11 cellular contexts compared by ENCODE assay signal in genomic region chr12:5433081-5433839, GRCh38. TPM values are rescaled to one million over a fixed set of nuclear protein-coding genes. Genes with fewer than 3 reads are reported as not detected.
DNase-seq lines count a peak whose midpoint lies in the region; ATAC-seq, FAIRE-seq and TF ChIP-seq lines count a peak whose summit lies in the region.
"Had no signal": no experiment of that assay in that cellular context is flagged by ENCODE, and none has a peak within 500 bp of the region (broad histone marks: within the 10 kb centered on the region; RNA-seq: fewer than 3 reads in every experiment).

No MANE protein-coding gene starts in this region.

- in situ Hi-C loops in astrocyte of the spinal cord (cut with HindIII; ENCODE audit: low sequenced_read_pairs), result no loop called here

- H3K4me3 ChIP-seq in HUES48 (ENCODE audit: low read depth, low read length) (peak overlapping the region; percentile 69), astrocyte of the spinal cord (ENCODE audit: low read depth, low read length) (peak overlapping the region; percentile 50), kidney (ENCODE audit: low read length in 2 of 2) (peak overlapping the region; percentile 28 to 54), spleen (peak overlapping the region; percentile 21 to 63 (median 29))

- H3K27me3 ChIP-seq in HUES48 (ENCODE audit: control insufficient read depth, insufficient read depth, low read length) (peaks cover 95% of the 10 kb centered on the region), spleen (replicated peaks in 1 of 7) (peaks cover 0 to 99% (median 45%) of the 10 kb centered on the region in 7 donors)

- H3K27ac ChIP-seq in HUES48 (ENCODE audit: low read depth, low read length) (no peak overlapping the region), kidney (ENCODE audit: low read depth in 2 of 2, low read length in 2 of 2) (peak overlapping the region; percentile 43 to 56), spleen (peak overlapping the region in 7 of 8 donors; percentile 23 to 63 (median 42))
- H3K27ac ChIP-seq: left lung had no signal

- H3K9ac ChIP-seq in HUES48 (ENCODE audit: low read depth, low read length), result no peak overlapping the region
- H3K9ac ChIP-seq in kidney (ENCODE audit: low read length in 2 of 2), result peak overlapping the region in 1 of 2 donors; percentile 12

- 2 to 5% (median 3%) methylated on average over 46 to 59 of the region's 59 CpGs for WGBS in spleen, 5 donors

- no peak for TF ChIP-seq CTCF in astrocyte of the spinal cord (IDR thresholded peaks at IDR 0.05; ENCODE audit: low read depth, low read length)
- TF ChIP-seq CTCF in kidney (IDR thresholded peaks at IDR 0.05; ENCODE audit: borderline replicate concordance, extremely low read depth, insufficient read depth), result no peak
- TF ChIP-seq CTCF in spleen (IDR thresholded peaks at IDR 0.05 in 8 of 11, conservative IDR thresholded peaks at IDR 0.05 in 3 of 11), result no peak

- FAIRE-seq in kidney (lab: Jason Lieb, UNC), result no peak

- DNase-seq in astrocyte of the spinal cord (ENCODE audit: low read depth, low spot score) (no peak), kidney (peak; percentile 79), spleen (no peak), kidney tubule cell (ENCODE audit: low spot score) (no peak)
- DNase-seq: activated naive CD8-positive, alpha-beta T cell treated with anti-CD3 and anti-CD28 coated beads for 36 hours; T-helper 17 cell had no signal

- no peaks in the 10 kb centered on the region for H3K9me3 ChIP-seq in HUES48 (ENCODE audit: control insufficient read depth, insufficient read depth, low read length)
- H3K9me3 ChIP-seq in kidney (ENCODE audit: control insufficient read depth in 1 of 2, low read length in 2 of 2), result no peaks in the 10 kb centered on the region
- peaks cover 0 to 3% (median 0%) of the 10 kb centered on the region in 8 donors for H3K9me3 ChIP-seq in spleen
- H3K9me3 ChIP-seq: left lung had no signal

- H3K36me3 ChIP-seq in HUES48 (ENCODE audit: control insufficient read depth, insufficient read depth, low read length) (no peaks in the 10 kb centered on the region), kidney (ENCODE audit: control insufficient read depth in 1 of 2, insufficient read depth in 2 of 2, low read length in 2 of 2) (no peaks in the 10 kb centered on the region), spleen (no peaks in the 10 kb centered on the region)
- H3K36me3 ChIP-seq: left lung had no signal

- no peak for ATAC-seq in GM19452 (IDR thresholded peaks at IDR 0.05; ENCODE audit: unreplicated experiment)
- no peak for ATAC-seq in HG03439 (IDR thresholded peaks at IDR 0.05; ENCODE audit: unreplicated experiment)
- no peak for ATAC-seq in HG02970 (IDR thresholded peaks at IDR 0.05; ENCODE audit: low FRiP score, unreplicated experiment)
- ATAC-seq: left lung, T-helper 17 cell had no signal

- no peak for TF ChIP-seq POLR2A in spleen (IDR thresholded peaks at IDR 0.05)

- intact Hi-C loops in kidney (cut with DNase I) (no loop called here), spleen (cut with DNase I; ENCODE audit: low total_unique reads) (no loop called here)

- H3K4me1 ChIP-seq in HUES48 (ENCODE audit: control insufficient read depth, insufficient read depth, low read length) (peaks cover 38% of the 10 kb centered on the region), kidney (ENCODE audit: control insufficient read depth in 1 of 2, insufficient read depth in 1 of 2, low read depth in 1 of 2, low read length in 2 of 2) (peaks cover 0 to 2% of the 10 kb centered on the region in 2 donors), spleen (peaks cover 7 to 42% (median 26%) of the 10 kb centered on the region in 6 donors)

RNA-seq across cellular contexts. Expression of gene NTF3, which starts 1.4 kb away (rescaled TPM):
- total RNA-seq in kidney, result 3.5 TPM
- 2.9 TPM for polyA plus RNA-seq in kidney (ENCODE audit: insufficient read depth, low read depth, low replicate concordance)
- 1 to 10 TPM in 5 of 7 donors, under 1 TPM in 1, not detected in 1; 0.72 to 5.8 (median 4.2) TPM for total RNA-seq in spleen
- polyA plus RNA-seq in spleen, result 1 to 10 TPM in 2 of 3 donors, under 1 TPM in 1; 0.80 to 2.4 (median 2.2) TPM
- total RNA-seq: activated naive CD8-positive, alpha-beta T cell treated with anti-CD3 and anti-CD28 coated beads for 36 hours; T-helper 17 cell had no signal
